Comparison of ENCODE assay signal across 1 cellular context in genomic region chr6:147821266-147821665, GRCh38.
TF ChIP-seq lines count a peak whose summit lies in the region.

No MANE protein-coding gene starts in this region.

TF ChIP-seq in H1, 55 proteins besides CTCF, POLR2A, EP300 and RAD21 (continued from another document):
- TF ChIP-seq, protein P1, sequence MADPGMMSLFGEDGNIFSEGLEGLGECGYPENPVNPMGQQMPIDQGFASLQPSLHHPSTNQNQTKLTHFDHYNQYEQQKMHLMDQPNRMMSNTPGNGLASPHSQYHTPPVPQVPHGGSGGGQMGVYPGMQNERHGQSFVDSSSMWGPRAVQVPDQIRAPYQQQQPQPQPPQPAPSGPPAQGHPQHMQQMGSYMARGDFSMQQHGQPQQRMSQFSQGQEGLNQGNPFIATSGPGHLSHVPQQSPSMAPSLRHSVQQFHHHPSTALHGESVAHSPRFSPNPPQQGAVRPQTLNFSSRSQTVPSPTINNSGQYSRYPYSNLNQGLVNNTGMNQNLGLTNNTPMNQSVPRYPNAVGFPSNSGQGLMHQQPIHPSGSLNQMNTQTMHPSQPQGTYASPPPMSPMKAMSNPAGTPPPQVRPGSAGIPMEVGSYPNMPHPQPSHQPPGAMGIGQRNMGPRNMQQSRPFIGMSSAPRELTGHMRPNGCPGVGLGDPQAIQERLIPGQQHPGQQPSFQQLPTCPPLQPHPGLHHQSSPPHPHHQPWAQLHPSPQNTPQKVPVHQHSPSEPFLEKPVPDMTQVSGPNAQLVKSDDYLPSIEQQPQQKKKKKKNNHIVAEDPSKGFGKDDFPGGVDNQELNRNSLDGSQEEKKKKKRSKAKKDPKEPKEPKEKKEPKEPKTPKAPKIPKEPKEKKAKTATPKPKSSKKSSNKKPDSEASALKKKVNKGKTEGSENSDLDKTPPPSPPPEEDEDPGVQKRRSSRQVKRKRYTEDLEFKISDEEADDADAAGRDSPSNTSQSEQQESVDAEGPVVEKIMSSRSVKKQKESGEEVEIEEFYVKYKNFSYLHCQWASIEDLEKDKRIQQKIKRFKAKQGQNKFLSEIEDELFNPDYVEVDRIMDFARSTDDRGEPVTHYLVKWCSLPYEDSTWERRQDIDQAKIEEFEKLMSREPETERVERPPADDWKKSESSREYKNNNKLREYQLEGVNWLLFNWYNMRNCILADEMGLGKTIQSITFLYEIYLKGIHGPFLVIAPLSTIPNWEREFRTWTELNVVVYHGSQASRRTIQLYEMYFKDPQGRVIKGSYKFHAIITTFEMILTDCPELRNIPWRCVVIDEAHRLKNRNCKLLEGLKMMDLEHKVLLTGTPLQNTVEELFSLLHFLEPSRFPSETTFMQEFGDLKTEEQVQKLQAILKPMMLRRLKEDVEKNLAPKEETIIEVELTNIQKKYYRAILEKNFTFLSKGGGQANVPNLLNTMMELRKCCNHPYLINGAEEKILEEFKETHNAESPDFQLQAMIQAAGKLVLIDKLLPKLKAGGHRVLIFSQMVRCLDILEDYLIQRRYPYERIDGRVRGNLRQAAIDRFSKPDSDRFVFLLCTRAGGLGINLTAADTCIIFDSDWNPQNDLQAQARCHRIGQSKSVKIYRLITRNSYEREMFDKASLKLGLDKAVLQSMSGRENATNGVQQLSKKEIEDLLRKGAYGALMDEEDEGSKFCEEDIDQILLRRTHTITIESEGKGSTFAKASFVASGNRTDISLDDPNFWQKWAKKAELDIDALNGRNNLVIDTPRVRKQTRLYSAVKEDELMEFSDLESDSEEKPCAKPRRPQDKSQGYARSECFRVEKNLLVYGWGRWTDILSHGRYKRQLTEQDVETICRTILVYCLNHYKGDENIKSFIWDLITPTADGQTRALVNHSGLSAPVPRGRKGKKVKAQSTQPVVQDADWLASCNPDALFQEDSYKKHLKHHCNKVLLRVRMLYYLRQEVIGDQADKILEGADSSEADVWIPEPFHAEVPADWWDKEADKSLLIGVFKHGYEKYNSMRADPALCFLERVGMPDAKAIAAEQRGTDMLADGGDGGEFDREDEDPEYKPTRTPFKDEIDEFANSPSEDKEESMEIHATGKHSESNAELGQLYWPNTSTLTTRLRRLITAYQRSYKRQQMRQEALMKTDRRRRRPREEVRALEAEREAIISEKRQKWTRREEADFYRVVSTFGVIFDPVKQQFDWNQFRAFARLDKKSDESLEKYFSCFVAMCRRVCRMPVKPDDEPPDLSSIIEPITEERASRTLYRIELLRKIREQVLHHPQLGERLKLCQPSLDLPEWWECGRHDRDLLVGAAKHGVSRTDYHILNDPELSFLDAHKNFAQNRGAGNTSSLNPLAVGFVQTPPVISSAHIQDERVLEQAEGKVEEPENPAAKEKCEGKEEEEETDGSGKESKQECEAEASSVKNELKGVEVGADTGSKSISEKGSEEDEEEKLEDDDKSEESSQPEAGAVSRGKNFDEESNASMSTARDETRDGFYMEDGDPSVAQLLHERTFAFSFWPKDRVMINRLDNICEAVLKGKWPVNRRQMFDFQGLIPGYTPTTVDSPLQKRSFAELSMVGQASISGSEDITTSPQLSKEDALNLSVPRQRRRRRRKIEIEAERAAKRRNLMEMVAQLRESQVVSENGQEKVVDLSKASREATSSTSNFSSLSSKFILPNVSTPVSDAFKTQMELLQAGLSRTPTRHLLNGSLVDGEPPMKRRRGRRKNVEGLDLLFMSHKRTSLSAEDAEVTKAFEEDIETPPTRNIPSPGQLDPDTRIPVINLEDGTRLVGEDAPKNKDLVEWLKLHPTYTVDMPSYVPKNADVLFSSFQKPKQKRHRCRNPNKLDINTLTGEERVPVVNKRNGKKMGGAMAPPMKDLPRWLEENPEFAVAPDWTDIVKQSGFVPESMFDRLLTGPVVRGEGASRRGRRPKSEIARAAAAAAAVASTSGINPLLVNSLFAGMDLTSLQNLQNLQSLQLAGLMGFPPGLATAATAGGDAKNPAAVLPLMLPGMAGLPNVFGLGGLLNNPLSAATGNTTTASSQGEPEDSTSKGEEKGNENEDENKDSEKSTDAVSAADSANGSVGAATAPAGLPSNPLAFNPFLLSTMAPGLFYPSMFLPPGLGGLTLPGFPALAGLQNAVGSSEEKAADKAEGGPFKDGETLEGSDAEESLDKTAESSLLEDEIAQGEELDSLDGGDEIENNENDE (IDR thresholded peaks at IDR 0.05; ENCODE audit: insufficient replicate concordance, low read length): no peak
- no peak for TF ChIP-seq SIX5 (IDR thresholded peaks at IDR 0.05; ENCODE audit: low read depth, low read length)
- TF ChIP-seq GABPA (IDR thresholded peaks at IDR 0.05; ENCODE audit: borderline replicate concordance, insufficient read depth, low read length): no peak
- TF ChIP-seq SRF (IDR thresholded peaks at IDR 0.05; ENCODE audit: low read depth, low read length): no peak
- no peak for TF ChIP-seq SUZ12 (IDR thresholded peaks at IDR 0.05; ENCODE audit: low read length)
- TF ChIP-seq USF2 (IDR thresholded peaks at IDR 0.05; ENCODE audit: low read length): no peak
- TF ChIP-seq SIRT6 (IDR thresholded peaks at IDR 0.05; ENCODE audit: low read length): no peak
- no peak for TF ChIP-seq CREB1 (IDR thresholded peaks at IDR 0.05)
- TF ChIP-seq SP2 (IDR thresholded peaks at IDR 0.05; ENCODE audit: low read length): no peak
